In the genomic region with DNA sequence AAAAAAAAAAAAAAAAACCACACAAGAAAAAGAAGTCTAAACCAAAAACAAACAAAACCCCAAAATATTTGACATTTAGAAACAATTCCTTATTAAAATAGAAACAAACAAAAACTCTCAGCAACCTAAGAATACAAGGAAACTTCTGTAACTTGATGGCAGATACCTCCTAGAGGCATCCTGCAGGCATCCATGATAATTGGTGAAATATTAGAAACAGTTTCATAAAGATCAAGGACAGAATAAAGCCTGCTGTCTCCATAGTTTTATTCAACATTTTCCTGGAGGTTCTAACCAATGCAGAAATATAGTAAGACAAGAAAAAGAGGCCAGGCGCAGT, we compare ENCODE assay signal across 21 cellular contexts.
A peak's percentile ranks its signal among the peaks of the same experiment; 100 is the strongest.
DNase-seq lines count a peak whose midpoint lies in the region; ATAC-seq and TF ChIP-seq lines count a peak whose summit lies in the region.
"Had no signal": no experiment of that assay in that cellular context is flagged by ENCODE, and none has a peak within 500 bp of the region (broad histone marks: within the 10 kb centered on the region; RNA-seq: fewer than 3 reads in every experiment).

No MANE protein-coding gene starts in this region.

- no peaks in the 10 kb centered on the region for H3K79me2 ChIP-seq in smooth muscle cell (ENCODE audit: low read depth)

- H3K4me1 Mint-ChIP-seq in activated T-cell treated with anti-CD3 and anti-CD28 coated beads, Interleukin-2, amount 50 U/mL, for 72 hours (ENCODE audit: low read depth) = peaks cover 8% of the 10 kb centered on the region
- H3K4me1 Mint-ChIP-seq in stimulated activated naive CD8-positive, alpha-beta T cell treated with anti-CD3 and anti-CD28 coated beads, Interleukin-15, Interleukin-2, amounts not matched to agents 100 ng/mL and 50 ng/mL, for 24 hours (ENCODE audit: low read depth) = peaks cover 10% of the 10 kb centered on the region

- no peaks in the 10 kb centered on the region for H3K36me3 ChIP-seq in smooth muscle cell (ENCODE audit: low read depth)
- no peaks in the 10 kb centered on the region for H3K36me3 ChIP-seq in gastroesophageal sphincter

- TF ChIP-seq CTCF in smooth muscle cell (IDR thresholded peaks at IDR 0.05; ENCODE audit: borderline replicate concordance, insufficient read depth, poor library complexity, severe bottlenecking) (no peak), gastroesophageal sphincter (IDR thresholded peaks at IDR 0.05) (no peak)

- H3K4me3 ChIP-seq in smooth muscle cell (no peak overlapping the region), gastroesophageal sphincter (no peak overlapping the region)
- H3K4me3 ChIP-seq: A549 had no signal

- H3K27me3 ChIP-seq in smooth muscle cell (ENCODE audit: low read depth) (no peaks in the 10 kb centered on the region), gastroesophageal sphincter (peaks cover 5% of the 10 kb centered on the region)

- H3K4me2 ChIP-seq in smooth muscle cell = no peak overlapping the region
- H3K4me2 ChIP-seq: A549 had no signal

- no peak overlapping the region for H3K4me3 Mint-ChIP-seq in activated T-cell treated with anti-CD3 and anti-CD28 coated beads, Interleukin-2, amount 50 U/mL, for 72 hours
- H3K4me3 Mint-ChIP-seq in stimulated activated naive CD8-positive, alpha-beta T cell treated with anti-CD3 and anti-CD28 coated beads, Interleukin-15, Interleukin-2, amounts not matched to agents 100 ng/mL and 50 ng/mL, for 24 hours = no peak overlapping the region
- H3K4me3 Mint-ChIP-seq: CD4-positive, alpha-beta T cell; HFFc6 had no signal

- no peaks in the 10 kb centered on the region for H3K9me3 ChIP-seq in smooth muscle cell (replicated peaks; ENCODE audit: low read depth)
- no peaks in the 10 kb centered on the region for H3K9me3 ChIP-seq in gastroesophageal sphincter
- H3K9me3 ChIP-seq: A549 had no signal

- H3K36me3 Mint-ChIP-seq in activated T-cell treated with anti-CD3 and anti-CD28 coated beads, Interleukin-2, amount 50 U/mL, for 72 hours (ENCODE audit: insufficient read depth in 2 of 2) = no peaks in the 10 kb centered on the region
- no peaks in the 10 kb centered on the region for H3K36me3 Mint-ChIP-seq in stimulated activated naive CD8-positive, alpha-beta T cell treated with anti-CD3 and anti-CD28 coated beads, Interleukin-15, Interleukin-2, amounts not matched to agents 100 ng/mL and 50 ng/mL, for 24 hours (ENCODE audit: low read depth)

- no peaks in the 10 kb centered on the region for H4K20me1 ChIP-seq in smooth muscle cell (ENCODE audit: low read depth)

- no peaks in the 10 kb centered on the region for H3F3A ChIP-seq in smooth muscle cell (ENCODE audit: low read depth)

- no peak overlapping the region for H2AFZ ChIP-seq in smooth muscle cell (ENCODE audit: low read depth)

- 95% methylated on average over 1 of the region's 1 CpG for WGBS in smooth muscle cell (ENCODE audit: low lambda C conversion rate)
- WGBS in gastroesophageal sphincter (ENCODE audit: low coverage in 1 of 2), 2 donors = 80 to 88% methylated on average over 1 of the region's 1 CpG

- no peak overlapping the region for H3K9ac ChIP-seq in smooth muscle cell (ENCODE audit: low read depth)

- H3K27ac ChIP-seq in epithelial cell of prostate = peak overlapping the region; percentile 32
- peak overlapping the region; percentile 13 for H3K27ac ChIP-seq in smooth muscle cell (ENCODE audit: low read depth)
- no peak overlapping the region for H3K27ac ChIP-seq in gastroesophageal sphincter
- H3K27ac ChIP-seq: 22Rv1, A549, C4-2B had no signal

- TF ChIP-seq POLR2A in gastroesophageal sphincter (IDR thresholded peaks at IDR 0.05) = no peak

- no peak for ATAC-seq in activated T-cell treated with anti-CD3 and anti-CD28 coated beads, Interleukin-2, amount 50 U/mL, for 72 hours (replicated peaks in 1 of 2)
- no peak for ATAC-seq in stimulated activated naive CD8-positive, alpha-beta T cell treated with anti-CD3 and anti-CD28 coated beads, Interleukin-15, Interleukin-2, amounts not matched to agents 100 U/mL and 50 U/mL, for 24 hours
- ATAC-seq in gastroesophageal sphincter = no peak
- ATAC-seq: A549, HCT116 had no signal

- no peaks in the 10 kb centered on the region for H3K9me3 Mint-ChIP-seq in activated T-cell treated with anti-CD3 and anti-CD28 coated beads, Interleukin-2, amount 50 U/mL, for 72 hours
- no peaks in the 10 kb centered on the region for H3K9me3 Mint-ChIP-seq in stimulated activated naive CD8-positive, alpha-beta T cell treated with anti-CD3 and anti-CD28 coated beads, Interleukin-15, Interleukin-2, amounts not matched to agents 100 ng/mL and 50 ng/mL, for 24 hours
- H3K9me3 Mint-ChIP-seq: CD4-positive, alpha-beta T cell; HFFc6 had no signal

- no peak for DNase-seq in activated T-cell treated with anti-CD3 and anti-CD28 coated beads, Interleukin-2, amount 50 U/mL, for 72 hours
- DNase-seq in activated T-cell treated with anti-CD3 and anti-CD28 coated beads, Interleukin-2, amount 50 U/mL, for 1 hour = no peak
- DNase-seq in stimulated activated naive CD8-positive, alpha-beta T cell treated with anti-CD3 and anti-CD28 coated beads, Interleukin-15, Interleukin-2, amounts not matched to agents 100 U/mL and 50 U/mL, for 24 hours = no peak
- no peak for DNase-seq in epithelial cell of prostate (ENCODE audit: low read depth, low spot score)
- no peak for DNase-seq in smooth muscle cell (lab: John Stamatoyannopoulos, UW; ENCODE audit: unreplicated experiment)
- DNase-seq in HPDE6-E6E7 (ENCODE audit: extremely low spot score) = no peak
- DNase-seq: AML-193; CD4-positive, alpha-beta T cell; DMS153; DMS79; GDM1; GOT3; H7; HFFc6; IMR-90 had no signal

- H3K27me3 Mint-ChIP-seq in activated T-cell treated with anti-CD3 and anti-CD28 coated beads, Interleukin-2, amount 50 U/mL, for 72 hours (ENCODE audit: low read depth) = no peaks in the 10 kb centered on the region
- H3K27me3 Mint-ChIP-seq in stimulated activated naive CD8-positive, alpha-beta T cell treated with anti-CD3 and anti-CD28 coated beads, Interleukin-15, Interleukin-2, amounts not matched to agents 100 ng/mL and 50 ng/mL, for 24 hours = no peaks in the 10 kb centered on the region
- H3K27me3 Mint-ChIP-seq: CD4-positive, alpha-beta T cell had no signal

- no peak for TF ChIP-seq EP300 in gastroesophageal sphincter (IDR thresholded peaks at IDR 0.05)

- H3K4me1 ChIP-seq in smooth muscle cell (ENCODE audit: low read depth) = no peaks in the 10 kb centered on the region
- no peaks in the 10 kb centered on the region for H3K4me1 ChIP-seq in gastroesophageal sphincter
- H3K4me1 ChIP-seq: A549 had no signal

- H3K27ac Mint-ChIP-seq in activated T-cell treated with anti-CD3 and anti-CD28 coated beads, Interleukin-2, amount 50 U/mL, for 72 hours = peak overlapping the region; percentile 56
- peak overlapping the region; percentile 51 for H3K27ac Mint-ChIP-seq in stimulated activated naive CD8-positive, alpha-beta T cell treated with anti-CD3 and anti-CD28 coated beads, Interleukin-15, Interleukin-2, amounts not matched to agents 100 ng/mL and 50 ng/mL, for 24 hours
- H3K27ac Mint-ChIP-seq: CD4-positive, alpha-beta T cell; HFFc6 had no signal

Comparison
In these comparisons a context has a peak if more than half of its experiments do, and no peak if none do; other contexts are left out.
1. H3K27ac ChIP-seq: peak in epithelial cell of prostate (single experiment) and smooth muscle cell (single experiment); none in gastroesophageal sphincter (0 of 4).